In the genomic region with DNA sequence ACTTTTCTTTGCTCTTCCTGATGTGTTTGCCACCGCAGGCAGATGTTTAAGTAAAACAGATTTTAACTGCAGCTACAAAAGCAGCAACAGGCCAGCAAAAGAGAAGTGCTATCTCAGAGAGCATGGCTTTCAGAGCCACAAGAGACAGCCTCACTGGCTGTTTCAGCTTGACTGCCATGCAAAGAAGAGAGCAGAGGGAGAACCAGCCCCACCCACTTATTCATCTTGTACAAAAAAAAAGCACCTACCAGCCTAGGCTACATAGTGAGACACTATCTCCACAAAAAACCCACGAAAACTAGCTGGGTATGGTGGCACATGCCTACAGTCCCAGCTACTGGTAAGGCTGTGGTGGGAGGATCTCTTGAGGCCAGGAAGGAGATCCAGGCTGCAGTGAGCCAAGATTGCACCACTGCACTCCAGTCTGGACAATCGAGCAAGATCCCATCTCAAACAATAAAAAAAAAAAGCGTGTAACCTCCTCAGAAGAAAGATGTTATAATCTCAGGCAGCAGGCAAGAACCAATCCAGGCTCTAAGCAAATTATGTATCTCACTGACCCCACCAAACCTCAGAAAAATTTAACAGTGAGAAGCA, we compare ENCODE assay signal across 22 cellular contexts. TPM values are rescaled to one million over a fixed set of nuclear protein-coding genes. Genes with fewer than 3 reads are reported as not detected.
DNase-seq lines count a peak whose midpoint lies in the region; ATAC-seq and TF ChIP-seq lines count a peak whose summit lies in the region.
"Had no signal": no experiment of that assay in that cellular context is flagged by ENCODE, and none has a peak within 500 bp of the region (broad histone marks: within the 10 kb centered on the region; RNA-seq: fewer than 3 reads in every experiment).

No MANE protein-coding gene starts in this region.

- peaks cover 61% of the 10 kb centered on the region for H3K4me1 ChIP-seq in BLaER1
- H3K4me1 ChIP-seq in CD8-positive, alpha-beta memory T cell (ENCODE audit: insufficient read depth, low read length): no peaks in the 10 kb centered on the region

- DNase-seq in CD8-positive, alpha-beta memory T cell: no peak
- no peak for DNase-seq in activated CD8-positive, alpha-beta T cell treated with anti-CD3 and anti-CD28 coated beads for 36 hours
- DNase-seq in memory B cell (ENCODE audit: low spot score in 2 of 2) (peak; percentile 25 to 50), NCI-H1092 treated with DMSO at 0.1 percent for 48 hours (lab: John Stamatoyannopoulos, UW) (no peak)
- DNase-seq in stimulated activated CD4-positive, alpha-beta T cell treated with anti-CD3 and anti-CD28 coated beads, Interleukin-12 subunit alpha, Interleukin-12 subunit beta, amount 100 ng/mL, for 4 hours: no peak
- DNase-seq: activated CD8-positive, alpha-beta memory T cell treated with anti-CD3 and anti-CD28 coated beads, Interleukin-2, amount 50 U/mL, for 48 hours; DMS79; erythroblast; H9; islet precursor cell; KG1; NCI-H1436; NCI-H226; OCI-M1; SK-N-SH; WERI-Rb-1 had no signal

- no peak for TF ChIP-seq CTCF in activated CD8-positive, alpha-beta T cell treated with anti-CD3 and anti-CD28 coated beads for 36 hours (IDR thresholded peaks at IDR 0.05)

- H3K4me3 ChIP-seq in BLaER1: no peak overlapping the region
- H3K4me3 ChIP-seq in CD8-positive, alpha-beta memory T cell (ENCODE audit: low read length): no peak overlapping the region
- H3K4me3 ChIP-seq: smooth muscle cell had no signal

- H3K4me2 ChIP-seq in BLaER1: 0 out of 2 replicates have a peak overlapping the region, but pooled peaks have one; percentile 8
- H3K4me2 ChIP-seq: SK-N-SH, smooth muscle cell had no signal

- H3K27ac Mint-ChIP-seq in CD8-positive, alpha-beta memory T cell: peak overlapping the region; percentile 21 to 93 (median 74)
- peak overlapping the region; percentile 74 for H3K27ac Mint-ChIP-seq in activated CD8-positive, alpha-beta T cell treated with anti-CD3 and anti-CD28 coated beads for 36 hours
- peak overlapping the region; percentile 89 for H3K27ac Mint-ChIP-seq in memory B cell

- H3K27me3 ChIP-seq in BLaER1: no peaks in the 10 kb centered on the region
- no peaks in the 10 kb centered on the region for H3K27me3 ChIP-seq in CD8-positive, alpha-beta memory T cell (ENCODE audit: insufficient read depth, low read length, poor library complexity, severe bottlenecking)

- intact Hi-C loops in activated CD8-positive, alpha-beta T cell treated with anti-CD3 and anti-CD28 coated beads for 36 hours (cut with micrococcal nuclease): no loop called here

- CTCF ChIA-PET in CD8-positive, alpha-beta memory T cell (lab: Charles Lee): interaction anchor here (1.2 to 1.9 kb wide), 2 partner anchors 27 to 158 kb away, joined by 3 to 6 read pairs; no protein-coding TSS in a partner anchor
- CTCF ChIA-PET in activated CD8-positive, alpha-beta T cell treated with anti-CD3 and anti-CD28 coated beads for 36 hours (lab: Charles Lee): interaction anchor here (0.8 to 1.7 kb wide), 2 partner anchors 184 to 570 kb away, joined by 3 to 9 read pairs; no protein-coding TSS in a partner anchor

- ATAC-seq in activated CD8-positive, alpha-beta T cell treated with anti-CD3 and anti-CD28 coated beads for 36 hours: no peak
- peak; percentile 91 for ATAC-seq in memory B cell (ENCODE audit: low read depth)
- no peak for ATAC-seq in GM18511 (IDR thresholded peaks at IDR 0.05; ENCODE audit: unreplicated experiment)
- no peak for ATAC-seq in HG02798 (IDR thresholded peaks at IDR 0.05; ENCODE audit: poor library complexity, unreplicated experiment)

- peaks cover 0 to 2% of the 10 kb centered on the region in 2 donors for H3K27me3 Mint-ChIP-seq in CD8-positive, alpha-beta memory T cell
- no peaks in the 10 kb centered on the region for H3K27me3 Mint-ChIP-seq in activated CD8-positive, alpha-beta T cell treated with anti-CD3 and anti-CD28 coated beads for 36 hours
- no peaks in the 10 kb centered on the region for H3K27me3 Mint-ChIP-seq in memory B cell

- peaks cover 13 to 21% (median 13%) of the 10 kb centered on the region in 3 donors for H3K4me1 Mint-ChIP-seq in CD8-positive, alpha-beta memory T cell
- peaks cover 10% of the 10 kb centered on the region for H3K4me1 Mint-ChIP-seq in activated CD8-positive, alpha-beta T cell treated with anti-CD3 and anti-CD28 coated beads for 36 hours (ENCODE audit: low read depth)
- H3K4me1 Mint-ChIP-seq in memory B cell: peaks cover 50% of the 10 kb centered on the region

- H3K27ac ChIP-seq in BLaER1: no peak overlapping the region
- no peak overlapping the region for H3K27ac ChIP-seq in CD8-positive, alpha-beta memory T cell (ENCODE audit: low read depth, low read length)
- H3K27ac ChIP-seq: parathyroid adenoma, WERI-Rb-1 had no signal

- no peaks in the 10 kb centered on the region for H3K9me3 ChIP-seq in BLaER1
- H3K9me3 ChIP-seq in CD8-positive, alpha-beta memory T cell (ENCODE audit: low read length): no peaks in the 10 kb centered on the region
- H3K9me3 ChIP-seq: SK-N-SH had no signal

- H4K20me1 ChIP-seq in BLaER1: peaks cover 88% of the 10 kb centered on the region

- H3K36me3 ChIP-seq in BLaER1: peaks cover 54% of the 10 kb centered on the region
- H3K36me3 ChIP-seq in CD8-positive, alpha-beta memory T cell (ENCODE audit: insufficient read depth, low read length): peaks cover 54% of the 10 kb centered on the region

- POLR2A ChIA-PET in CD8-positive, alpha-beta memory T cell (lab: Charles Lee): no interaction called here
- POLR2A ChIA-PET in activated CD8-positive, alpha-beta T cell treated with anti-CD3 and anti-CD28 coated beads for 36 hours (lab: Charles Lee): interaction anchor here (1.2 kb wide), 1 partner anchor 170 kb away, joined by 4 read pairs; no protein-coding TSS in a partner anchor

- peaks cover 4 to 73% (median 26%) of the 10 kb centered on the region in 3 donors for H3K36me3 Mint-ChIP-seq in CD8-positive, alpha-beta memory T cell
- H3K36me3 Mint-ChIP-seq in activated CD8-positive, alpha-beta T cell treated with anti-CD3 and anti-CD28 coated beads for 36 hours (ENCODE audit: low read depth): peaks cover 34% of the 10 kb centered on the region
- H3K36me3 Mint-ChIP-seq in memory B cell: peaks cover 33% of the 10 kb centered on the region

- H3K9ac ChIP-seq in BLaER1: no peak overlapping the region
- H3K9ac ChIP-seq: parathyroid adenoma, SK-N-SH had no signal

- H3K4me3 Mint-ChIP-seq in CD8-positive, alpha-beta memory T cell: peak overlapping the region in 1 of 7 donors; percentile 15
- H3K4me3 Mint-ChIP-seq in activated CD8-positive, alpha-beta T cell treated with anti-CD3 and anti-CD28 coated beads for 36 hours: no peak overlapping the region
- no peak overlapping the region for H3K4me3 Mint-ChIP-seq in memory B cell
- H3K4me3 Mint-ChIP-seq: H9 had no signal

- H3K9me3 Mint-ChIP-seq in CD8-positive, alpha-beta memory T cell: no peaks in the 10 kb centered on the region
- no peaks in the 10 kb centered on the region for H3K9me3 Mint-ChIP-seq in activated CD8-positive, alpha-beta T cell treated with anti-CD3 and anti-CD28 coated beads for 36 hours
- no peaks in the 10 kb centered on the region for H3K9me3 Mint-ChIP-seq in memory B cell
- H3K9me3 Mint-ChIP-seq: H9 had no signal

RNA-seq across cellular contexts. Expression of a gene that starts 30.0 kb away (rescaled TPM):
- not detected for total RNA-seq in CD8-positive, alpha-beta memory T cell
- not detected for polyA plus RNA-seq in CD8-positive, alpha-beta memory T cell
- not detected for total RNA-seq in activated CD8-positive, alpha-beta T cell treated with anti-CD3 and anti-CD28 coated beads for 36 hours
- total RNA-seq: glomerular endothelial cell, H9, smooth muscle cell had no signal
- polyA plus RNA-seq: SK-N-SH, smooth muscle cell had no signal

Comparison
In these comparisons a context has a peak if more than half of its experiments do, and no peak if none do; other contexts are left out.
1. DNase-seq: peak in memory B cell (2 of 2); none in CD8-positive, alpha-beta memory T cell (0 of 5), activated CD8-positive, alpha-beta T cell treated with anti-CD3 and anti-CD28 coated beads for 36 hours (single experiment), NCI-H1092 treated with DMSO at 0.1 percent for 48 hours (single experiment) and stimulated activated CD4-positive, alpha-beta T cell treated with anti-CD3 and anti-CD28 coated beads, Interleukin-12 subunit alpha, Interleukin-12 subunit beta, amount 100 ng/mL, for 4 hours (single experiment).
2. Peak in every context shown above with its lines, with median percentiles within 50 percentile points of each other: H3K27ac Mint-ChIP-seq.